ENCODE assay signal across 30 cellular contexts in genomic region chr17:76884995-76885896, GRCh38. TPM values are rescaled to one million over a fixed set of nuclear protein-coding genes. Genes with fewer than 3 reads are reported as not detected.
A peak's percentile ranks its signal among the peaks of the same experiment; 100 is the strongest.
DNase-seq lines count a peak whose midpoint lies in the region; ATAC-seq and TF ChIP-seq lines count a peak whose summit lies in the region.
"Had no signal": no experiment of that assay in that cellular context is flagged by ENCODE, and none has a peak within 500 bp of the region (broad histone marks: within the 10 kb centered on the region; RNA-seq: fewer than 3 reads in every experiment).

No MANE protein-coding gene starts in this region.

- H2AK5ac ChIP-seq in H9 (ENCODE audit: insufficient read length, low read length) = no peak overlapping the region

- H2BK20ac ChIP-seq in H9 (ENCODE audit: low read depth, low read length, poor library complexity, severe bottlenecking) = no peak overlapping the region

- TF ChIP-seq CTCF in H9 (conservative IDR thresholded peaks at IDR 0.05) (no peak), chondrocyte (IDR thresholded peaks at IDR 0.05) (no peak), neural cell (IDR thresholded peaks at IDR 0.05; ENCODE audit: poor library complexity, severe bottlenecking) (no peak)

- WGBS in H9 (ENCODE audit: extremely low coverage, insufficient read length, low lambda C conversion rate) = no CpG with 5 or more reads among the region's 16 CpGs
- 62 to 67% methylated on average over 14 to 16 of the region's 16 CpGs for WGBS in GM23248 (ENCODE audit: low coverage in 1 of 2, low lambda C conversion rate in 2 of 2, missing lambda C conversion rate in 2 of 2), 2 experiments

- no peak overlapping the region for H2BK12ac ChIP-seq in H9 (ENCODE audit: insufficient read length, low read depth, low read length)

- H3K79me1 ChIP-seq in H9 (ENCODE audit: insufficient read depth, low read depth, low read length, poor library complexity, severe bottlenecking) = no peaks in the 10 kb centered on the region

- H3F3A ChIP-seq in neural cell (ENCODE audit: insufficient read depth, low read length, poor library complexity, severe bottlenecking) = no peaks in the 10 kb centered on the region
- no peaks in the 10 kb centered on the region for H3F3A ChIP-seq in GM23248 (ENCODE audit: insufficient read depth)

- H3K27ac ChIP-seq in H9 (ENCODE audit: insufficient read length, low read depth, low read length) (no peak overlapping the region), neural cell (ENCODE audit: low read length) (peak overlapping the region; percentile 54), GM23248 (no peak overlapping the region)
- H3K27ac ChIP-seq: Peyer's patch, SJCRH30, spleen, tibial artery, WERI-Rb-1 had no signal

- H3K9ac ChIP-seq in H9 (ENCODE audit: extremely low read depth, insufficient read length, low read length) (no peak overlapping the region), neural cell (ENCODE audit: low read length) (peak overlapping the region; percentile 57), GM23248 (no peak overlapping the region)

- H3K36me3 ChIP-seq in neural cell (ENCODE audit: insufficient read depth, low read length) (no peaks in the 10 kb centered on the region), GM23248 (ENCODE audit: low read depth) (no peaks in the 10 kb centered on the region)
- H3K36me3 ChIP-seq: MG63, Peyer's patch, SJCRH30, spleen, tibial artery had no signal

- H3K14ac ChIP-seq in H9 (ENCODE audit: insufficient read depth, low read length) = no peak overlapping the region

- no peak overlapping the region for H3K4ac ChIP-seq in H9 (ENCODE audit: low read depth, low read length)

- H3K4me3 Mint-ChIP-seq in H9 = peak overlapping the region in 1 of 2 experiments; percentile 19; a peak in 2 of 5 replicates
- no peak overlapping the region for H3K4me3 Mint-ChIP-seq in chondrocyte (ENCODE audit: unreplicated experiment)
- H3K4me3 Mint-ChIP-seq: activated naive CD8-positive, alpha-beta T cell treated with anti-CD3 and anti-CD28 coated beads for 36 hours; activated T-helper 17 cell treated with anti-CD3 and anti-CD28 coated beads, Interleukin-2, amount 50 U/mL, for 72 hours; CD4-positive, alpha-beta T cell; HFFc6; IgD-negative memory B cell had no signal

- peaks cover 7% of the 10 kb centered on the region; the same call in 1 of the 2 replicates for H3K4me1 ChIP-seq in H9 (ENCODE audit: insufficient read depth, low read length)
- no peaks in the 10 kb centered on the region for H3K4me1 ChIP-seq in GM23248 (ENCODE audit: insufficient read depth)
- H3K4me1 ChIP-seq: Peyer's patch, SJCRH30, tibial artery had no signal

- H3K79me2 ChIP-seq in H9 (ENCODE audit: insufficient read depth, low read length) (no peaks in the 10 kb centered on the region), neural cell (replicated peaks; ENCODE audit: insufficient read depth, low read length) (no peaks in the 10 kb centered on the region), GM23248 (ENCODE audit: insufficient read depth) (no peaks in the 10 kb centered on the region)

- H2BK5ac ChIP-seq in H9 (ENCODE audit: insufficient read length, low read length) = no peak overlapping the region

- no peaks in the 10 kb centered on the region for H3K9me3 ChIP-seq in H9 (ENCODE audit: control insufficient read depth, low read depth, low read length)
- no peaks in the 10 kb centered on the region for H3K9me3 ChIP-seq in neural cell (ENCODE audit: low read length)
- H3K9me3 ChIP-seq in GM23248 (ENCODE audit: low read depth) = no peaks in the 10 kb centered on the region
- H3K9me3 ChIP-seq: MG63, Peyer's patch, SJCRH30, spleen, tibial artery had no signal

- H3K27me3 ChIP-seq in H9 (ENCODE audit: insufficient read depth, low read length) = no peaks in the 10 kb centered on the region
- H3K27me3 ChIP-seq in neural cell (ENCODE audit: insufficient read depth, low read depth, low read length) = no peaks in the 10 kb centered on the region
- H3K27me3 ChIP-seq in GM23248 (replicated peaks; ENCODE audit: insufficient read depth) = peaks cover 22% of the 10 kb centered on the region
- H3K27me3 ChIP-seq: MG63, Peyer's patch had no signal

- H3K27ac Mint-ChIP-seq in H9 (peak overlapping the region; percentile 17 to 77 (median 65); a peak in 6 of 7 replicates), chondrocyte (ENCODE audit: unreplicated experiment) (no peak overlapping the region)
- H3K27ac Mint-ChIP-seq: activated naive CD8-positive, alpha-beta T cell treated with anti-CD3 and anti-CD28 coated beads for 36 hours; activated T-helper 17 cell treated with anti-CD3 and anti-CD28 coated beads, Interleukin-2, amount 50 U/mL, for 72 hours; CD4-positive, alpha-beta T cell; HFFc6; IgD-negative memory B cell had no signal

- no peaks in the 10 kb centered on the region for H3K9me3 Mint-ChIP-seq in H9
- H3K9me3 Mint-ChIP-seq in chondrocyte (ENCODE audit: low read depth) = no peaks in the 10 kb centered on the region
- H3K9me3 Mint-ChIP-seq: activated naive CD8-positive, alpha-beta T cell treated with anti-CD3 and anti-CD28 coated beads for 36 hours; activated T-helper 17 cell treated with anti-CD3 and anti-CD28 coated beads, Interleukin-2, amount 50 U/mL, for 72 hours; CD4-positive, alpha-beta T cell; HFFc6; IgD-negative memory B cell had no signal

- no peak overlapping the region for H2BK15ac ChIP-seq in H9 (ENCODE audit: low read depth, low read length)

- TF ChIP-seq RAD21 in neural cell (conservative IDR thresholded peaks at IDR 0.05) = no peak

- H4K8ac ChIP-seq in H9 (replicated peaks; ENCODE audit: insufficient read length, low read depth, low read length) = no peak overlapping the region

- H3K27me3 Mint-ChIP-seq in H9 (ENCODE audit: low read depth) (peaks cover 2% of the 10 kb centered on the region; the same call in 1 of the 2 replicates), chondrocyte (ENCODE audit: low read depth) (peaks cover 21% of the 10 kb centered on the region)
- H3K27me3 Mint-ChIP-seq: activated naive CD8-positive, alpha-beta T cell treated with anti-CD3 and anti-CD28 coated beads for 36 hours; activated T-helper 17 cell treated with anti-CD3 and anti-CD28 coated beads, Interleukin-2, amount 50 U/mL, for 72 hours; CD4-positive, alpha-beta T cell had no signal

- H3K4me1 Mint-ChIP-seq in H9 = peaks cover 18 to 39% of the 10 kb centered on the region in 2 experiments
- no peaks in the 10 kb centered on the region for H3K4me1 Mint-ChIP-seq in chondrocyte (ENCODE audit: low read depth)
- H3K4me1 Mint-ChIP-seq: activated naive CD8-positive, alpha-beta T cell treated with anti-CD3 and anti-CD28 coated beads for 36 hours; activated T-helper 17 cell treated with anti-CD3 and anti-CD28 coated beads, Interleukin-2, amount 50 U/mL, for 72 hours; IgD-negative memory B cell had no signal

- no peak for ATAC-seq in HG03039 (IDR thresholded peaks at IDR 0.05; ENCODE audit: unreplicated experiment)
- ATAC-seq in HG02870 (IDR thresholded peaks at IDR 0.05; ENCODE audit: unreplicated experiment) = no peak
- ATAC-seq: activated T-helper 17 cell treated with anti-CD3 and anti-CD28 coated beads, Interleukin-2, amount 50 U/mL, for 72 hours; stimulated activated naive CD8-positive, alpha-beta T cell treated with anti-CD3 and anti-CD28 coated beads, Interleukin-15, Interleukin-2, amounts not matched to agents 100 U/mL and 50 U/mL, for 24 hours had no signal

- in situ Hi-C loops in GM23248 (cut with MboI) = no loop called here

- H4K20me1 ChIP-seq in H9 (ENCODE audit: control insufficient read depth, insufficient read depth, insufficient read length) (no peaks in the 10 kb centered on the region), neural cell (ENCODE audit: insufficient read depth) (no peaks in the 10 kb centered on the region), GM23248 (ENCODE audit: insufficient read depth) (no peaks in the 10 kb centered on the region)

- no peak overlapping the region for H4K91ac ChIP-seq in H9 (ENCODE audit: insufficient read length, low read depth, low read length)

- H3K18ac ChIP-seq in H9 (ENCODE audit: insufficient read length, low read depth, low read length) = no peak overlapping the region

- H3K4me3 ChIP-seq in neural cell (ENCODE audit: low read length) (no peak overlapping the region), GM23248 (no peak overlapping the region)
- H3K4me3 ChIP-seq: MG63, Peyer's patch, SJCRH30, spleen, tibial artery had no signal

- H4K5ac ChIP-seq in H9 (ENCODE audit: insufficient read length, low read depth, low read length) = no peak overlapping the region

- no peak overlapping the region for H2AFZ ChIP-seq in H9 (ENCODE audit: low read length)
- no peak overlapping the region for H2AFZ ChIP-seq in neural cell (ENCODE audit: low read depth, low read length)
- H2AFZ ChIP-seq in GM23248 = no peak overlapping the region

- H3K4me2 ChIP-seq in H9 (ENCODE audit: insufficient read depth, insufficient read length, low read length) = no peak overlapping the region
- H3K4me2 ChIP-seq in neural cell (ENCODE audit: low read length) = peak overlapping the region; percentile 21
- no peak overlapping the region for H3K4me2 ChIP-seq in GM23248 (ENCODE audit: unreplicated experiment)

- H3K36me3 Mint-ChIP-seq in H9 (ENCODE audit: insufficient read depth in 1 of 3, low read depth in 3 of 3) (no peaks in the 10 kb centered on the region), chondrocyte (ENCODE audit: low read depth) (no peaks in the 10 kb centered on the region)
- H3K36me3 Mint-ChIP-seq: activated naive CD8-positive, alpha-beta T cell treated with anti-CD3 and anti-CD28 coated beads for 36 hours; IgD-negative memory B cell had no signal

- no peaks in the 10 kb centered on the region for H3K23me2 ChIP-seq in H9 (ENCODE audit: insufficient read length, low read depth, low read length, poor library complexity, severe bottlenecking)

- no peak overlapping the region for H2BK120ac ChIP-seq in H9 (ENCODE audit: low read depth, low read length, poor library complexity, severe bottlenecking)

- TF ChIP-seq EP300 in neural cell (conservative IDR thresholded peaks at IDR 0.05; ENCODE audit: poor library complexity, severe bottlenecking) = no peak

- H3T11ph ChIP-seq in H9 (ENCODE audit: low read length) = no peak overlapping the region

- DNase-seq in H9 (peak; percentile 65), NCI-H2107 treated with DMSO at 0.1 percent for 48 hours (lab: John Stamatoyannopoulos, UW; ENCODE audit: unreplicated experiment) (peak; percentile 35), chondrocyte (ENCODE audit: low spot score) (peak; percentile 58), GM23248 (no peak), DMS79 (lab: John Stamatoyannopoulos, UW) (no peak)
- DNase-seq: activated naive CD8-positive, alpha-beta T cell treated with anti-CD3 and anti-CD28 coated beads for 36 hours; CD4-positive, alpha-beta T cell; erythroblast; foreskin melanocyte; GDM1; HFFc6; hypothalamus; mammary epithelial cell; MG63; NCI-H146; NCI-H446; Peyer's patch; retina; SJCRH30; stimulated activated CD4-positive, alpha-beta T cell treated with anti-CD3 and anti-CD28 coated beads, Interleukin-4, amount 100 ng/mL, for 24 hours; stimulated activated naive CD8-positive, alpha-beta T cell treated with anti-CD3 and anti-CD28 coated beads, Interleukin-15, Interleukin-2, amounts not matched to agents 100 U/mL and 50 U/mL, for 24 hours; T-helper 2 cell; tibial artery; WERI-Rb-1 had no signal

- H3K23ac ChIP-seq in H9 (ENCODE audit: insufficient read length, low read depth, low read length) = no peak overlapping the region

- H3K9me2 ChIP-seq in neural cell (ENCODE audit: insufficient read depth, low read length) = no peaks in the 10 kb centered on the region
- H3K9me2 ChIP-seq in GM23248 (ENCODE audit: insufficient read depth) = no peaks in the 10 kb centered on the region

- H3K56ac ChIP-seq in H9 (ENCODE audit: insufficient read length, low read depth, low read length) = no peak overlapping the region

RNA-seq across cellular contexts. Expression of gene MGAT5B, which starts 17.0 kb away (rescaled TPM):
- total RNA-seq in H9 (2021) (4.6 and 4.9 TPM in 2 replicates), chondrocyte (0.20 to 0.33 TPM (median 0.31 TPM) in 3 replicates)
- polyA plus RNA-seq in neural cell (8.8 and 17.6 TPM in 2 replicates), GM23248 (2016; fragmentation: Nextera tagmentation; extraction: Ambion mirVana) (0.16 TPM in 1 of 2 replicates, not detected in the other)
- 34.0 and 38.0 TPM in 2 replicates for polyA minus RNA-seq in neural cell
- 0.11 TPM in 1 of 2 replicates, not detected in the other for total RNA-seq in GM23248 (2014; rRNA removed; shearing (Covaris generic))
- polyA plus RNA-seq: IgD-negative memory B cell had no signal

Comparison
In these comparisons a context has a peak if more than half of its experiments do, and no peak if none do; other contexts are left out.
1. DNase-seq: peak in H9 (single experiment), NCI-H2107 treated with DMSO at 0.1 percent for 48 hours (single experiment) and chondrocyte (single experiment); none in GM23248 (single experiment) and DMS79 (single experiment).